16 cellular contexts compared by ENCODE assay signal in genomic region chr12:26557326-26557725, GRCh38.
DNase-seq lines count a peak whose midpoint lies in the region; ATAC-seq and FAIRE-seq lines count a peak whose summit lies in the region.
"Had no signal": no experiment of that assay in that cellular context is flagged by ENCODE, and none has a peak within 500 bp of the region (broad histone marks: within the 10 kb centered on the region; RNA-seq: fewer than 3 reads in every experiment).

No MANE protein-coding gene starts in this region.

- DNase-seq in stimulated activated naive CD8-positive, alpha-beta T cell treated with anti-CD3 and anti-CD28 coated beads, Interleukin-15, Interleukin-2, amounts not matched to agents 100 U/mL and 50 U/mL, for 24 hours: no peak
- DNase-seq in stimulated activated naive CD8-positive, alpha-beta T cell treated with anti-CD3 and anti-CD28 coated beads, Interleukin-15, amount 100 ng/mL, for 72 hours: no peak
- no peak for DNase-seq in HTR-8/SVneo (ENCODE audit: insufficient read length, low spot score)
- peak; percentile 1 for DNase-seq in kidney tubule cell (ENCODE audit: low spot score)
- DNase-seq in left cardiac atrium: no peak
- no peak for DNase-seq in globus pallidus (ENCODE audit: low spot score)
- DNase-seq: Calu3; CD8-positive, alpha-beta T cell; DMS79 treated with DMSO at 0.1 percent for 48 hours; GF-D8; KBM-7 had no signal

- no peaks in the 10 kb centered on the region for H3K9me3 Mint-ChIP-seq in stimulated activated naive CD8-positive, alpha-beta T cell treated with anti-CD3 and anti-CD28 coated beads, Interleukin-15, amount 100 ng/mL, for 72 hours
- H3K9me3 Mint-ChIP-seq: CD8-positive, alpha-beta T cell; IgD-negative memory B cell had no signal

- H3K27me3 Mint-ChIP-seq in stimulated activated naive CD8-positive, alpha-beta T cell treated with anti-CD3 and anti-CD28 coated beads, Interleukin-15, amount 100 ng/mL, for 72 hours: no peaks in the 10 kb centered on the region
- H3K27me3 Mint-ChIP-seq: B cell, IgD-negative memory B cell had no signal

- intact Hi-C loops in left cardiac atrium (cut with DNase I): no loop called here

- no peak overlapping the region for H3K4me3 Mint-ChIP-seq in stimulated activated naive CD8-positive, alpha-beta T cell treated with anti-CD3 and anti-CD28 coated beads, Interleukin-15, amount 100 ng/mL, for 72 hours
- H3K4me3 Mint-ChIP-seq: B cell; CD8-positive, alpha-beta T cell; IgD-negative memory B cell had no signal

- FAIRE-seq in HTR-8/SVneo (lab: Jason Lieb, UNC): peak; percentile 73
- FAIRE-seq: GM12878, GM18507 had no signal

- H3K4me1 Mint-ChIP-seq in stimulated activated naive CD8-positive, alpha-beta T cell treated with anti-CD3 and anti-CD28 coated beads, Interleukin-15, amount 100 ng/mL, for 72 hours: no peaks in the 10 kb centered on the region
- H3K4me1 Mint-ChIP-seq: B cell, IgD-negative memory B cell had no signal

- ATAC-seq in stimulated activated naive CD8-positive, alpha-beta T cell treated with anti-CD3 and anti-CD28 coated beads, Interleukin-15, Interleukin-2, amounts not matched to agents 100 U/mL and 50 U/mL, for 24 hours: peak; percentile 19
- ATAC-seq in stimulated activated naive CD8-positive, alpha-beta T cell treated with anti-CD3 and anti-CD28 coated beads, Interleukin-15, amount 100 ng/mL, for 72 hours: no peak
- no peak for ATAC-seq in left cardiac atrium
- no peak for ATAC-seq in GM21717 (IDR thresholded peaks at IDR 0.05; ENCODE audit: unreplicated experiment)
- ATAC-seq: CD8-positive, alpha-beta T cell; GM12878 had no signal

- H3K27ac Mint-ChIP-seq in stimulated activated naive CD8-positive, alpha-beta T cell treated with anti-CD3 and anti-CD28 coated beads, Interleukin-15, amount 100 ng/mL, for 72 hours: no peak overlapping the region
- H3K27ac Mint-ChIP-seq: B cell; CD8-positive, alpha-beta T cell had no signal
